In the genomic region with DNA sequence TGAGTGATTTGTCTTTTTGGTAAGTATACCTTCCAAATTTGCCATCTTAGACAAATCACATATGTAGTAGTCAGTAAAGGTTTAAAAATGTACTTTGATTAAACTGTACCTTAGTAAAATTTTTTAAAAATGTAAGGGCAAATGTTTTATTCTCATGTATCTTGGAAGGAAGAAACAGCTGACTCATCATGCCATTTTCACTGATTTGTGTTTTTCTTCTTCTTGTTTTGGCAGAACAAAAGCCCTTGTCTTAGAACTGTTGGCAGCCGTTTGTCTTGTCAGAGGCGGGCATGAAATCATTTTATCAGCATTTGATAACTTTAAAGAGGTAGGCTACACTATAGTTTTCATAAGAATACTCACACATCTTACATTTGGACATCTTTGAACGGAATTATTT, we compare ENCODE assay signal across 18 cellular contexts.
A peak's percentile ranks its signal among the peaks of the same experiment; 100 is the strongest.
DNase-seq lines count a peak whose midpoint lies in the region; ATAC-seq, FAIRE-seq and TF ChIP-seq lines count a peak whose summit lies in the region.
"Had no signal": no experiment of that assay in that cellular context is flagged by ENCODE, and none has a peak within 500 bp of the region (broad histone marks: within the 10 kb centered on the region; RNA-seq: fewer than 3 reads in every experiment).

No MANE protein-coding gene starts in this region.

- no CpG with 5 or more reads among the region's 3 CpGs for WGBS in H9 (ENCODE audit: extremely low coverage, insufficient read length, low lambda C conversion rate)

- no peak for FAIRE-seq in astrocyte (lab: Jason Lieb, UNC)
- FAIRE-seq: colon had no signal

- intact Hi-C loops in cardiac septum (cut with DNase I), result no loop called here
- intact Hi-C loops in natural killer cell (cut with micrococcal nuclease), result no loop called here

- no peaks in the 10 kb centered on the region for H3K9me3 ChIP-seq in H9 (ENCODE audit: control insufficient read depth, low read depth, low read length)
- no peaks in the 10 kb centered on the region for H3K9me3 ChIP-seq in astrocyte (ENCODE audit: insufficient read depth, low read depth, low read length)
- H3K9me3 ChIP-seq in parathyroid adenoma (ENCODE audit: control insufficient read depth, low read length), result no peaks in the 10 kb centered on the region
- H3K9me3 ChIP-seq: mucosa of descending colon had no signal

- no peak overlapping the region for H4K5ac ChIP-seq in H9 (ENCODE audit: insufficient read length, low read depth, low read length)

- no peak overlapping the region for H3K4me2 ChIP-seq in H9 (ENCODE audit: insufficient read depth, insufficient read length, low read length)
- no peak overlapping the region for H3K4me2 ChIP-seq in astrocyte (ENCODE audit: low read length)
- H3K4me2 ChIP-seq in parathyroid adenoma (ENCODE audit: low read length), result peak overlapping the region; percentile 20
- H3K4me2 ChIP-seq: hepatocyte had no signal

- DNase-seq in H9, result no peak
- no peak for DNase-seq in astrocyte (ENCODE audit: low read depth)
- peak; percentile 58 for DNase-seq in fibroblast of peridontal ligament (ENCODE audit: extremely low read depth)
- no peak for DNase-seq in AML-193 (lab: John Stamatoyannopoulos, UW)
- no peak for DNase-seq in cardiac septum (ENCODE audit: low spot score)
- no peak for DNase-seq in T-helper 9 cell
- DNase-seq in natural killer cell, result no peak
- DNase-seq: activated CD4-positive, alpha-beta memory T cell treated with anti-CD3 and anti-CD28 coated beads, Interleukin-2, amount 10 ng/mL, durations not matched to agents 7 days and 5 days; activated naive CD8-positive, alpha-beta T cell treated with anti-CD3 and anti-CD28 coated beads, Interleukin-2, amount 50 U/mL, for 24 hours; activated T-cell treated with anti-CD3 and anti-CD28 coated beads, Interleukin-2, amount 50 U/mL, for 48 hours; GDM1; mucosa of descending colon; NCI-H187 had no signal

- H2BK5ac ChIP-seq in H9 (ENCODE audit: insufficient read length, low read length), result no peak overlapping the region

- TF ChIP-seq CTCF in H9 (conservative IDR thresholded peaks at IDR 0.05) (no peak), astrocyte (IDR thresholded peaks at IDR 0.05; ENCODE audit: insufficient read depth, low read depth, low read length) (no peak), parathyroid adenoma (IDR thresholded peaks at IDR 0.05) (no peak), natural killer cell (IDR thresholded peaks at IDR 0.05) (no peak)

- H3K27me3 Mint-ChIP-seq in H9 (ENCODE audit: low read depth), result no peaks in the 10 kb centered on the region
- no peaks in the 10 kb centered on the region for H3K27me3 Mint-ChIP-seq in astrocyte (ENCODE audit: low read depth, unreplicated experiment)
- peaks cover 9 to 15% of the 10 kb centered on the region in 2 donors for H3K27me3 Mint-ChIP-seq in natural killer cell (ENCODE audit: low read depth in 2 of 2)

- no peak overlapping the region for H2BK12ac ChIP-seq in H9 (ENCODE audit: insufficient read length, low read depth, low read length)

- H3K36me3 Mint-ChIP-seq in H9 (ENCODE audit: insufficient read depth in 1 of 3, low read depth in 3 of 3) (peaks cover 6 to 12% (median 8%) of the 10 kb centered on the region in 3 experiments; a peak in 6 of 7 replicates), astrocyte (ENCODE audit: low read depth, unreplicated experiment) (peaks cover 3% of the 10 kb centered on the region), natural killer cell (no peaks in the 10 kb centered on the region)

- H4K8ac ChIP-seq in H9 (replicated peaks; ENCODE audit: insufficient read length, low read depth, low read length), result no peak overlapping the region

- ATAC-seq in natural killer cell, result no peak
- ATAC-seq: activated naive CD8-positive, alpha-beta T cell treated with anti-CD3 and anti-CD28 coated beads, Interleukin-2, amount 50 U/mL, for 24 hours; mucosa of descending colon had no signal

- no peak overlapping the region for H2BK15ac ChIP-seq in H9 (ENCODE audit: low read depth, low read length)

- peak overlapping the region in 2 of 3 experiments; percentile 5 to 64; a peak in 1 of 7 replicates for H3K27ac Mint-ChIP-seq in H9
- peak overlapping the region; percentile 30 for H3K27ac Mint-ChIP-seq in astrocyte (ENCODE audit: unreplicated experiment)
- H3K27ac Mint-ChIP-seq in natural killer cell, result no peak overlapping the region
- H3K27ac Mint-ChIP-seq: activated CD4-positive, alpha-beta memory T cell treated with anti-CD3 and anti-CD28 coated beads, Interleukin-2, amount 10 ng/mL, durations not matched to agents 7 days and 5 days; activated naive CD8-positive, alpha-beta T cell treated with anti-CD3 and anti-CD28 coated beads, Interleukin-2, amount 50 U/mL, for 24 hours; stimulated activated naive CD8-positive, alpha-beta T cell treated with anti-CD3 and anti-CD28 coated beads, Interleukin-15, Interleukin-2, amounts not matched to agents 100 ng/mL and 50 ng/mL, for 24 hours had no signal

- no peak overlapping the region for H2AK5ac ChIP-seq in H9 (ENCODE audit: insufficient read length, low read length)

- H3K4me1 ChIP-seq in H9 (ENCODE audit: insufficient read depth, low read length) (0 out of 2 replicates have a peak, but pooled peaks cover 5% of the 10 kb centered on the region), astrocyte (ENCODE audit: insufficient read depth, low read length) (peaks cover 25% of the 10 kb centered on the region), parathyroid adenoma (peaks cover 30% of the 10 kb centered on the region)

- H3K4me1 Mint-ChIP-seq in H9, result no peaks in the 10 kb centered on the region
- peaks cover 18% of the 10 kb centered on the region for H3K4me1 Mint-ChIP-seq in astrocyte (ENCODE audit: low read depth, unreplicated experiment)
- no peaks in the 10 kb centered on the region for H3K4me1 Mint-ChIP-seq in natural killer cell
- H3K4me1 Mint-ChIP-seq: activated CD4-positive, alpha-beta memory T cell treated with anti-CD3 and anti-CD28 coated beads, Interleukin-2, amount 10 ng/mL, durations not matched to agents 7 days and 5 days; activated naive CD8-positive, alpha-beta T cell treated with anti-CD3 and anti-CD28 coated beads, Interleukin-2, amount 50 U/mL, for 24 hours had no signal

- H3K14ac ChIP-seq in H9 (ENCODE audit: insufficient read depth, low read length), result no peak overlapping the region

- no peaks in the 10 kb centered on the region for H3K9me3 Mint-ChIP-seq in H9
- no peaks in the 10 kb centered on the region for H3K9me3 Mint-ChIP-seq in astrocyte (ENCODE audit: unreplicated experiment)
- no peaks in the 10 kb centered on the region for H3K9me3 Mint-ChIP-seq in natural killer cell
- H3K9me3 Mint-ChIP-seq: activated CD4-positive, alpha-beta memory T cell treated with anti-CD3 and anti-CD28 coated beads, Interleukin-2, amount 10 ng/mL, durations not matched to agents 7 days and 5 days; activated naive CD8-positive, alpha-beta T cell treated with anti-CD3 and anti-CD28 coated beads, Interleukin-2, amount 50 U/mL, for 24 hours; stimulated activated naive CD8-positive, alpha-beta T cell treated with anti-CD3 and anti-CD28 coated beads, Interleukin-15, Interleukin-2, amounts not matched to agents 100 ng/mL and 50 ng/mL, for 24 hours had no signal

- H3K4me3 ChIP-seq in astrocyte (ENCODE audit: insufficient read depth, low read depth, low read length), result no peak overlapping the region
- no peak overlapping the region for H3K4me3 ChIP-seq in parathyroid adenoma (ENCODE audit: low read depth, low read length)
- H3K4me3 ChIP-seq: hepatocyte, mucosa of descending colon had no signal

- no peak overlapping the region for H3T11ph ChIP-seq in H9 (ENCODE audit: low read length)

- H3K79me2 ChIP-seq in H9 (ENCODE audit: insufficient read depth, low read length) (no peaks in the 10 kb centered on the region), astrocyte (ENCODE audit: insufficient read depth, low read length) (no peaks in the 10 kb centered on the region), parathyroid adenoma (no peaks in the 10 kb centered on the region)
- H3K79me2 ChIP-seq: hepatocyte had no signal

- H3K56ac ChIP-seq in H9 (ENCODE audit: insufficient read length, low read depth, low read length), result no peak overlapping the region

- H3K18ac ChIP-seq in H9 (ENCODE audit: insufficient read length, low read depth, low read length), result no peak overlapping the region

- H3K27me3 ChIP-seq in H9 (ENCODE audit: insufficient read depth, low read length), result no peaks in the 10 kb centered on the region
- H3K27me3 ChIP-seq in astrocyte (ENCODE audit: insufficient read depth, low read length), result no peaks in the 10 kb centered on the region
- H3K27me3 ChIP-seq in parathyroid adenoma (ENCODE audit: control insufficient read depth, insufficient read depth, low read length), result no peaks in the 10 kb centered on the region
- H3K27me3 ChIP-seq: hepatocyte had no signal

- H2AFZ ChIP-seq in H9 (ENCODE audit: low read length) (no peak overlapping the region), astrocyte (ENCODE audit: low read depth, low read length) (no peak overlapping the region), parathyroid adenoma (peak overlapping the region; percentile 0)
- H2AFZ ChIP-seq: hepatocyte had no signal

- no peaks in the 10 kb centered on the region for H3K36me3 ChIP-seq in astrocyte (ENCODE audit: insufficient read depth, low read length)
- H3K36me3 ChIP-seq in parathyroid adenoma (ENCODE audit: control insufficient read depth, insufficient read depth, low read length), result no peaks in the 10 kb centered on the region

- H3K4ac ChIP-seq in H9 (ENCODE audit: low read depth, low read length), result no peak overlapping the region

- no peaks in the 10 kb centered on the region for H3K79me1 ChIP-seq in H9 (ENCODE audit: insufficient read depth, low read depth, low read length, poor library complexity, severe bottlenecking)

- no peak overlapping the region for H2BK20ac ChIP-seq in H9 (ENCODE audit: low read depth, low read length, poor library complexity, severe bottlenecking)

- H3K23me2 ChIP-seq in H9 (ENCODE audit: insufficient read length, low read depth, low read length, poor library complexity, severe bottlenecking), result no peaks in the 10 kb centered on the region

- H4K20me1 ChIP-seq in H9 (ENCODE audit: control insufficient read depth, insufficient read depth, insufficient read length), result no peaks in the 10 kb centered on the region
- H4K20me1 ChIP-seq in astrocyte (ENCODE audit: insufficient read depth, low read length), result no peaks in the 10 kb centered on the region

- no peak overlapping the region for H3K27ac ChIP-seq in H9 (ENCODE audit: insufficient read length, low read depth, low read length)
- H3K27ac ChIP-seq in astrocyte (ENCODE audit: low read depth, low read length), result peak overlapping the region; percentile 18
- H3K27ac ChIP-seq in parathyroid adenoma, result peak overlapping the region; percentile 67
- H3K27ac ChIP-seq: hepatocyte, HL-60 had no signal

- no peak overlapping the region for H3K23ac ChIP-seq in H9 (ENCODE audit: insufficient read length, low read depth, low read length)

- H3K4me3 Mint-ChIP-seq in H9 (no peak overlapping the region), astrocyte (ENCODE audit: unreplicated experiment) (no peak overlapping the region), natural killer cell (no peak overlapping the region)
- H3K4me3 Mint-ChIP-seq: activated CD4-positive, alpha-beta memory T cell treated with anti-CD3 and anti-CD28 coated beads, Interleukin-2, amount 10 ng/mL, durations not matched to agents 7 days and 5 days; activated naive CD8-positive, alpha-beta T cell treated with anti-CD3 and anti-CD28 coated beads, Interleukin-2, amount 50 U/mL, for 24 hours; stimulated activated naive CD8-positive, alpha-beta T cell treated with anti-CD3 and anti-CD28 coated beads, Interleukin-15, Interleukin-2, amounts not matched to agents 100 ng/mL and 50 ng/mL, for 24 hours had no signal

- no peak overlapping the region for H4K91ac ChIP-seq in H9 (ENCODE audit: insufficient read length, low read depth, low read length)

- H2BK120ac ChIP-seq in H9 (ENCODE audit: low read depth, low read length, poor library complexity, severe bottlenecking), result no peak overlapping the region

- no peak overlapping the region for H3K9ac ChIP-seq in H9 (ENCODE audit: extremely low read depth, insufficient read length, low read length)
- H3K9ac ChIP-seq in astrocyte (ENCODE audit: low read length), result no peak overlapping the region
- H3K9ac ChIP-seq in parathyroid adenoma, result no peak overlapping the region

Comparison
In these comparisons a context has a peak if more than half of its experiments do, and no peak if none do; other contexts are left out.
1. H3K27ac Mint-ChIP-seq: peak in H9 (2 of 3) and astrocyte (single experiment); none in natural killer cell (0 of 2).